Comparison of ENCODE assay signal across 14 cellular contexts in genomic region chr2:36287363-36288275, GRCh38.
DNase-seq lines count a peak whose midpoint lies in the region; ATAC-seq, FAIRE-seq and TF ChIP-seq lines count a peak whose summit lies in the region.
"Had no signal": no experiment of that assay in that cellular context is flagged by ENCODE, and none has a peak within 500 bp of the region (broad histone marks: within the 10 kb centered on the region; RNA-seq: fewer than 3 reads in every experiment).

No MANE protein-coding gene starts in this region.

- H3K4me1 ChIP-seq in foreskin keratinocyte (no peaks in the 10 kb centered on the region), tibial nerve (no peaks in the 10 kb centered on the region)

- H3K27ac ChIP-seq in foreskin keratinocyte: no peak overlapping the region
- no peak overlapping the region for H3K27ac ChIP-seq in tibial nerve

- H3K4me1 Mint-ChIP-seq in activated T-cell treated with anti-CD3 and anti-CD28 coated beads, Interleukin-2, amount 50 U/mL, for 72 hours (ENCODE audit: low read depth): peaks cover 19% of the 10 kb centered on the region

- peaks cover 6% of the 10 kb centered on the region for H3K27me3 Mint-ChIP-seq in activated T-cell treated with anti-CD3 and anti-CD28 coated beads, Interleukin-2, amount 50 U/mL, for 72 hours (ENCODE audit: low read depth)

- TF ChIP-seq EP300 in tibial nerve (IDR thresholded peaks at IDR 0.05): no peak

- peaks cover under 1 to 6% of the 10 kb centered on the region in 2 donors for H3K9me3 Mint-ChIP-seq in activated T-cell treated with anti-CD3 and anti-CD28 coated beads, Interleukin-2, amount 50 U/mL, for 72 hours

- 67 to 78% methylated on average over 6 of the region's 6 CpGs for WGBS in tibial nerve, 2 donors

- peak; percentile 36 for DNase-seq in Daoy (ENCODE audit: low read depth)
- DNase-seq in GM19239 (ENCODE audit: insufficient read length, low spot score): no peak
- DNase-seq in activated T-cell treated with anti-CD3 and anti-CD28 coated beads, Interleukin-2, amount 50 U/mL, for 72 hours: peak; percentile 28 to 44
- DNase-seq in foreskin keratinocyte: peak; percentile 35 to 57
- DNase-seq in SKM-1 treated with dmso at 0.1 percent for 144 hours (lab: John Stamatoyannopoulos, UW; ENCODE audit: unreplicated experiment): no peak
- no peak for DNase-seq in NCI-H2171 treated with DMSO at 0.1 percent for 48 hours (lab: John Stamatoyannopoulos, UW)
- no peak for DNase-seq in tibial nerve (ENCODE audit: low spot score in 2 of 2)
- DNase-seq in NCI-H2196 (lab: John Stamatoyannopoulos, UW; ENCODE audit: unreplicated experiment): no peak
- DNase-seq: amygdala, Karpas-422, NCI-H2107, substantia nigra had no signal

- H3K27me3 ChIP-seq in foreskin keratinocyte: no peaks in the 10 kb centered on the region
- no peaks in the 10 kb centered on the region for H3K27me3 ChIP-seq in tibial nerve

- peak; percentile 86 to 92 for ATAC-seq in activated T-cell treated with anti-CD3 and anti-CD28 coated beads, Interleukin-2, amount 50 U/mL, for 72 hours (replicated peaks in 1 of 2)
- ATAC-seq in foreskin keratinocyte: peak; percentile 50
- ATAC-seq: Panc1 had no signal

- TF ChIP-seq CTCF in foreskin keratinocyte (conservative IDR thresholded peaks at IDR 0.05) (no peak), tibial nerve (IDR thresholded peaks at IDR 0.05) (no peak)

- H3K9me3 ChIP-seq in tibial nerve: no peaks in the 10 kb centered on the region

- TF ChIP-seq POLR2A in tibial nerve (IDR thresholded peaks at IDR 0.05): no peak

- peak overlapping the region; percentile 69 for H3K27ac Mint-ChIP-seq in activated T-cell treated with anti-CD3 and anti-CD28 coated beads, Interleukin-2, amount 50 U/mL, for 72 hours

- no peak overlapping the region for H3K4me3 ChIP-seq in tibial nerve

- FAIRE-seq in GM19239 (lab: Jason Lieb, UNC): peak; percentile 37
- FAIRE-seq: endometrium had no signal

- no peaks in the 10 kb centered on the region for H3K36me3 ChIP-seq in tibial nerve

- H3K36me3 Mint-ChIP-seq in activated T-cell treated with anti-CD3 and anti-CD28 coated beads, Interleukin-2, amount 50 U/mL, for 72 hours (ENCODE audit: insufficient read depth in 2 of 2): peaks cover 0 to 1% of the 10 kb centered on the region in 2 donors

- peak overlapping the region; percentile 11 to 28 for H3K4me3 Mint-ChIP-seq in activated T-cell treated with anti-CD3 and anti-CD28 coated beads, Interleukin-2, amount 50 U/mL, for 72 hours

Comparison
In these comparisons a context has a peak if more than half of its experiments do, and no peak if none do; other contexts are left out.
1. DNase-seq: peak in Daoy (single experiment), activated T-cell treated with anti-CD3 and anti-CD28 coated beads, Interleukin-2, amount 50 U/mL, for 72 hours (2 of 2) and foreskin keratinocyte (2 of 2); none in GM19239 (single experiment), SKM-1 treated with dmso at 0.1 percent for 144 hours (single experiment), NCI-H2171 treated with DMSO at 0.1 percent for 48 hours (single experiment), tibial nerve (0 of 2) and NCI-H2196 (single experiment).